Comparison of ENCODE assay signal across 27 cellular contexts in the genomic region with DNA sequence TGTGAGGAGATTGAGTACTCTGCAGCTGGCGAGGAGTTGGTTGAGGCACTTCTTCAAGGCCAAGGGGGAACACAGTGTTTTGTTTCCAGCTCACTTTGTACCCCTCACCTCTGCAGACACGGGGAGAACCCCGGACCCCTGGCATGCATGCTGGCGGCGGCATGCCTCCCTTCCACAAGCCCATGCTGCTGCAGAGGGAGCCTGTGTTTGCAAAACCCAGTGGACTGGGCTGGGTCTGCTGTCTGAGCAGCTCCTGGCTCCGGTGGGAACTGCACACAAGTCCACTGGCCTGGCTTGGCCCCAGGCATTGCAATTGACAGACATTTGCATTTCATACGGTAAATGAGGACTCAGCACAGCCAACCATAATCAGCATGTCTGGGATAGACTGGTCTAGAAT.
"Had no signal": no experiment of that assay in that cellular context is flagged by ENCODE, and none has a peak within 500 bp of the region (broad histone marks: within the 10 kb centered on the region; RNA-seq: fewer than 3 reads in every experiment).

No MANE protein-coding gene starts in this region.

- ATAC-seq: naive thymus-derived CD8-positive, alpha-beta T cell; natural killer cell treated with Interleukin-12 subunit alpha and Interleukin-12 subunit beta and Interleukin-15 and Interleukin-18, amount 100 ng/mL, for 72 hours; pancreas; right cardiac atrium; sciatic nerve; stimulated activated memory B cell treated with anti-CD40 and anti-IgM and Interleukin-4, amounts not matched to agents 10 μg/mL and 1 μg/mL and 100 μg/mL, for 72 hours; stimulated activated naive CD8-positive, alpha-beta T cell treated with anti-CD3 and anti-CD28 coated beads, Interleukin-15, amount 100 ng/mL, for 72 hours; stimulated activated naive CD8-positive, alpha-beta T cell treated with anti-CD3 and anti-CD28 coated beads, Interleukin-15, Interleukin-2, amounts not matched to agents 100 U/mL and 50 U/mL, for 24 hours; upper lobe of right lung had no signal

- H3K36me3 ChIP-seq: uterus had no signal

- H3K9me3 ChIP-seq: neutrophil, pancreas, prostate gland, spleen, suprapubic skin, testis, tibial artery, transverse colon, upper lobe of right lung, uterus had no signal

- H3K4me1 ChIP-seq: pancreas, prostate gland, spleen, transverse colon, upper lobe of right lung, uterus had no signal

- DNase-seq: naive thymus-derived CD8-positive, alpha-beta T cell; nephron progenitor cell; pancreas; right cardiac atrium; spleen; stimulated activated CD4-positive, alpha-beta T cell treated with anti-CD3 and anti-CD28 coated beads, Interleukin-12 subunit alpha, Interleukin-12 subunit beta, amount 100 ng/mL, for 4 hours; stimulated activated CD4-positive, alpha-beta T cell treated with anti-CD3 and anti-CD28 coated beads, Interleukin-1b, Interleukin-23, amount 100 ng/mL, for 48 hours; stimulated activated CD4-positive, alpha-beta T cell treated with anti-CD3 and anti-CD28 coated beads, Interleukin-4, amount 100 ng/mL, for 1 hour; stimulated activated CD4-positive, alpha-beta T cell treated with anti-CD3 and anti-CD28 coated beads, Interleukin-4, amount 100 ng/mL, for 4 hours; stimulated activated CD8-positive, alpha-beta memory T cell treated with anti-CD3 and anti-CD28 coated beads, Interleukin-4, amount 100 ng/mL, for 48 hours; stimulated activated naive CD4-positive, alpha-beta T cell; stimulated activated naive CD8-positive, alpha-beta T cell treated with anti-CD3 and anti-CD28 coated beads, Interleukin-15, amount 100 ng/mL, for 72 hours; stimulated activated naive CD8-positive, alpha-beta T cell treated with anti-CD3 and anti-CD28 coated beads, Interleukin-15, Interleukin-2, amounts not matched to agents 100 U/mL and 50 U/mL, for 24 hours; substantia nigra; testis; tibial artery; transverse colon; upper lobe of right lung; uterus had no signal

- H3K27ac ChIP-seq: neutrophil, pancreas, prostate gland, skin epidermis, spleen, suprapubic skin, testis, tibial artery, transverse colon, upper lobe of right lung, uterus had no signal

- H3K4me2 ChIP-seq: smooth muscle cell had no signal

- H3K27me3 ChIP-seq: neutrophil, pancreas, spleen, suprapubic skin, testis, tibial artery, transverse colon, upper lobe of right lung, uterus had no signal

- FAIRE-seq: pancreas had no signal

- H3K4me3 ChIP-seq: pancreas, prostate gland, skin epidermis, smooth muscle cell, spleen, suprapubic skin, testis, tibial artery, transverse colon, upper lobe of right lung, uterus had no signal
